Comparison of ENCODE assay signal across 2 cellular contexts in genomic region chr3:53223025-53223424, GRCh38.
A peak's percentile ranks its signal among the peaks of the same experiment; 100 is the strongest.
TF ChIP-seq lines count a peak whose summit lies in the region.

No MANE protein-coding gene starts in this region.

TF ChIP-seq in HepG2, 621 proteins besides CTCF, POLR2A, EP300 and RAD21:
- TF ChIP-seq HOXA3 (CRISPR knock-in tag; IDR thresholded peaks at IDR 0.05): no peak
- no peak for TF ChIP-seq GATA4 (IDR thresholded peaks at IDR 0.05; ENCODE audit: borderline replicate concordance, low read depth)
- TF ChIP-seq RARA (CRISPR knock-in tag; IDR thresholded peaks at IDR 0.05): peak; percentile 69
- no peak for TF ChIP-seq TAF15 (IDR thresholded peaks at IDR 0.05; ENCODE audit: low read depth, low read length, poor library complexity, severe bottlenecking)
- TF ChIP-seq FOSL2 (CRISPR knock-in tag; IDR thresholded peaks at IDR 0.05): no peak
- TF ChIP-seq NR2F6 (IDR thresholded peaks at IDR 0.05): no peak
- TF ChIP-seq NR2F6 (CRISPR knock-in tag; IDR thresholded peaks at IDR 0.05): no peak
- 0 out of 2 replicates have a peak, but pooled peaks have one; percentile 16 for TF ChIP-seq ZNF124 (CRISPR knock-in tag; IDR thresholded peaks at IDR 0.05)
- no peak for TF ChIP-seq SIX1 (CRISPR knock-in tag; IDR thresholded peaks at IDR 0.05; ENCODE audit: borderline replicate concordance)
- no peak for TF ChIP-seq GATAD2A (CRISPR knock-in tag; IDR thresholded peaks at IDR 0.05)
- TF ChIP-seq ETV6 (CRISPR knock-in tag; conservative IDR thresholded peaks at IDR 0.05): no peak
- TF ChIP-seq ZNF629 (CRISPR knock-in tag; conservative IDR thresholded peaks at IDR 0.05): no peak
- TF ChIP-seq RBM22 (optimal IDR thresholded peaks at IDR 0.05; ENCODE audit: low read length): peak; percentile 57
- TF ChIP-seq TFAP4 (IDR thresholded peaks at IDR 0.05; ENCODE audit: borderline replicate concordance, low read depth): peak; percentile 51; the same call in 1 of the 2 replicates
- no peak for TF ChIP-seq ZNF296 (CRISPR knock-in tag; conservative IDR thresholded peaks at IDR 0.05)
- no peak for TF ChIP-seq ZMYM4 (CRISPR knock-in tag; IDR thresholded peaks at IDR 0.05)

TF ChIP-seq in WTC11, 78 proteins besides CTCF, POLR2A, EP300 and RAD21:
- 0 out of 2 replicates have a peak, but pooled peaks have one; percentile 61 for TF ChIP-seq MAX (CRISPR knock-in tag; IDR thresholded peaks at IDR 0.05)
- TF ChIP-seq TEAD4 (CRISPR knock-in tag; IDR thresholded peaks at IDR 0.05): no peak
- peak; percentile 20; the same call in 1 of the 2 replicates for TF ChIP-seq ZNF317 (CRISPR knock-in tag; IDR thresholded peaks at IDR 0.05; ENCODE audit: borderline replicate concordance, low read depth)
- no peak for TF ChIP-seq ESRRA (CRISPR knock-in tag; IDR thresholded peaks at IDR 0.05; ENCODE audit: borderline replicate concordance)
- no peak for TF ChIP-seq SMAD4 (CRISPR knock-in tag; IDR thresholded peaks at IDR 0.05)
